1 cellular context compared by ENCODE assay signal in genomic region chr19:49929611-49930482, GRCh38.
A peak's percentile ranks its signal among the peaks of the same experiment; 100 is the strongest.
TF ChIP-seq lines count a peak whose summit lies in the region.

No MANE protein-coding gene starts in this region.

TF ChIP-seq in IMR-90, 13 proteins besides CTCF, POLR2A, EP300 and RAD21:
- TF ChIP-seq ELK1 (IDR thresholded peaks at IDR 0.05; ENCODE audit: borderline replicate concordance, low read depth, low read length) (no peak), MAZ (IDR thresholded peaks at IDR 0.05; ENCODE audit: borderline replicate concordance, low read depth, low read length) (no peak), CHD1 (IDR thresholded peaks at IDR 0.05; ENCODE audit: low read depth, low read length) (no peak), FOS (IDR thresholded peaks at IDR 0.05; ENCODE audit: low read depth, low read length) (no peak), USF2 (IDR thresholded peaks at IDR 0.05; ENCODE audit: low read depth, low read length) (peak; percentile 31; the same call in 1 of the 2 replicates), RCOR1 (IDR thresholded peaks at IDR 0.05; ENCODE audit: insufficient replicate concordance, low read length) (no peak), CEBPB (IDR thresholded peaks at IDR 0.05; ENCODE audit: low read depth, low read length) (no peak), RFX5 (IDR thresholded peaks at IDR 0.05; ENCODE audit: low read depth, low read length) (no peak), NFE2L2 (IDR thresholded peaks at IDR 0.05; ENCODE audit: low read depth, low read length) (no peak), SMC3 (IDR thresholded peaks at IDR 0.05; ENCODE audit: low read depth, low read length) (no peak), BHLHE40 (IDR thresholded peaks at IDR 0.05; ENCODE audit: low read depth, low read length) (peak; percentile 69), MXI1 (IDR thresholded peaks at IDR 0.05; ENCODE audit: borderline replicate concordance, low read depth, low read length) (peak; percentile 78; the same call in 1 of the 2 replicates), MAFK (IDR thresholded peaks at IDR 0.05; ENCODE audit: low read depth, low read length) (no peak)
